In the genomic region with DNA sequence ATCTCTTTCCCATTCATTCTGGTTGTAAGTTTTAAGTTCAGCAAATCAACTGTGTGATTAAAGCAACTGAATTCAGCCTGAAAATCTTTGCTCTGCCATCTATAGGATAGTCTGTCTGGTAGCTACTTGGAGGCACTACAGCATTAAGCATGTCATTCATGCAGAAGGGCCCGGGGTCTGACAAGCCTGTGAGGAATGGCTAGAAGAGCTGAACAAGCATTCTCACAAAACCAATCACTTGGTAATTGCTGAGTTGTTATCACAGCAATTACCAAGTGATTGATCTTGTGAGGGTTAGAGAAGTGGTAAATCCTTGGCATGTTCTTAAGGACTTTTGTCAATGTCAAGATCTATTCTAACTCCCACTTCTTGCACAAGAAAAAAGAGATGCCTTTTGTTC, we compare ENCODE assay signal across 24 cellular contexts.
DNase-seq lines count a peak whose midpoint lies in the region; ATAC-seq, FAIRE-seq and TF ChIP-seq lines count a peak whose summit lies in the region.
"Had no signal": no experiment of that assay in that cellular context is flagged by ENCODE, and none has a peak within 500 bp of the region (broad histone marks: within the 10 kb centered on the region; RNA-seq: fewer than 3 reads in every experiment).

No MANE protein-coding gene starts in this region.

- H4K8ac ChIP-seq in neuronal stem cell (ENCODE audit: low read depth, low read length): no peak overlapping the region

- no peak overlapping the region for H2AK5ac ChIP-seq in neuronal stem cell (ENCODE audit: low read depth, low read length)

- H3K27ac ChIP-seq in neuronal stem cell (replicated peaks; ENCODE audit: low read length): no peak overlapping the region
- H3K27ac ChIP-seq in effector memory CD4-positive, alpha-beta T cell (ENCODE audit: insufficient read depth, low read length, poor library complexity, severe bottlenecking): no peak overlapping the region
- H3K27ac ChIP-seq: gastrocnemius medialis, ovary, Peyer's patch, right atrium auricular region, upper lobe of left lung had no signal

- H3K14ac ChIP-seq in neuronal stem cell (ENCODE audit: low read length): no peak overlapping the region

- peaks cover 2% of the 10 kb centered on the region in 2 donors for H3K9me3 ChIP-seq in neuronal stem cell (replicated peaks in 1 of 2; ENCODE audit: control insufficient read depth in 2 of 2, insufficient read depth in 1 of 2, low read depth in 1 of 2, low read length in 2 of 2)
- no peaks in the 10 kb centered on the region for H3K9me3 ChIP-seq in effector memory CD4-positive, alpha-beta T cell (ENCODE audit: control insufficient read depth, low read length)
- H3K9me3 ChIP-seq: gastrocnemius medialis, ovary, Peyer's patch, right atrium auricular region had no signal

- no peak overlapping the region for H2BK12ac ChIP-seq in neuronal stem cell (ENCODE audit: low read length)

- FAIRE-seq in bronchial epithelial cell (lab: Jason Lieb, UNC): peak; percentile 50
- FAIRE-seq: small intestine had no signal

- H2BK5ac ChIP-seq in neuronal stem cell (ENCODE audit: low read length): no peak overlapping the region

- no peak overlapping the region for H3K4ac ChIP-seq in neuronal stem cell (ENCODE audit: low read length)

- H2BK15ac ChIP-seq in neuronal stem cell (ENCODE audit: low read length): no peak overlapping the region

- no peak overlapping the region for H3K4me2 ChIP-seq in neuronal stem cell (ENCODE audit: insufficient read depth, low read length, poor library complexity, severe bottlenecking)

- no CpG with 5 or more reads among the region's 1 CpG for WGBS in neuronal stem cell (ENCODE audit: extremely low coverage in 2 of 2, insufficient read length in 2 of 2, insufficient replicate concordance in 1 of 2), 2 donors

- peak overlapping the region; percentile 85 for H2AFZ ChIP-seq in neuronal stem cell (ENCODE audit: low read length)

- H3K36me3 ChIP-seq in bronchial epithelial cell (ENCODE audit: control insufficient read depth, insufficient read depth, low read length) (no peaks in the 10 kb centered on the region), neuronal stem cell (replicated peaks in 1 of 2; ENCODE audit: control insufficient read depth in 2 of 2, insufficient read depth in 2 of 2, low read length in 2 of 2) (no peaks in the 10 kb centered on the region)
- no peaks in the 10 kb centered on the region for H3K36me3 ChIP-seq in effector memory CD4-positive, alpha-beta T cell (ENCODE audit: control insufficient read depth, insufficient read depth, low read length)
- H3K36me3 ChIP-seq: gastrocnemius medialis, ovary, Peyer's patch, right atrium auricular region, upper lobe of left lung had no signal

- H3K23ac ChIP-seq in neuronal stem cell (ENCODE audit: low read depth, low read length, poor library complexity): no peak overlapping the region

- no peak for ATAC-seq in HG02623 (IDR thresholded peaks at IDR 0.05; ENCODE audit: unreplicated experiment)
- ATAC-seq: gastrocnemius medialis, natural killer cell had no signal

- no peak overlapping the region for H2BK120ac ChIP-seq in neuronal stem cell (ENCODE audit: low read depth, low read length)

- H3K27me3 ChIP-seq in bronchial epithelial cell (ENCODE audit: control insufficient read depth, insufficient read depth, low read length) (no peaks in the 10 kb centered on the region), neuronal stem cell (ENCODE audit: control insufficient read depth in 3 of 3, insufficient read depth in 3 of 3, low read depth in 1 of 3, low read length in 3 of 3) (no peaks in the 10 kb centered on the region)
- H3K27me3 ChIP-seq in effector memory CD4-positive, alpha-beta T cell (replicated peaks; ENCODE audit: control insufficient read depth, insufficient read depth, low read length, poor library complexity, severe bottlenecking): no peaks in the 10 kb centered on the region
- H3K27me3 ChIP-seq: gastrocnemius medialis, ovary, Peyer's patch, right atrium auricular region, upper lobe of left lung had no signal

- DNase-seq in NCI-H1436 (lab: John Stamatoyannopoulos, UW) (peak; percentile 31), NCI-H1436 treated with DMSO at 0.1 percent for 48 hours (lab: John Stamatoyannopoulos, UW) (no peak), NCI-H2227 (lab: John Stamatoyannopoulos, UW; ENCODE audit: unreplicated experiment) (peak; percentile 26), bronchial epithelial cell (ENCODE audit: low read depth) (no peak), neuronal stem cell (ENCODE audit: low spot score) (peak; percentile 9), putamen (ENCODE audit: low spot score) (no peak)
- no peak for DNase-seq in effector memory CD4-positive, alpha-beta T cell
- DNase-seq: activated CD4-positive, alpha-beta T cell treated with anti-CD3 and anti-CD28 coated beads, Interleukin-2, amount 10 ng/mL, durations not matched to agents 24 days and 14 days; amygdala; gastrocnemius medialis; Kasumi-1; natural killer cell; NCI-H2029 treated with DMSO at 0.1 percent for 48 hours; NCI-H524; ovary; Peyer's patch; SHP77; small intestine; stimulated activated naive CD4-positive, alpha-beta T cell; T-helper 9 cell; upper lobe of left lung had no signal

- H3K9ac ChIP-seq in neuronal stem cell (ENCODE audit: low read depth, low read length, poor library complexity): no peak overlapping the region

- H4K91ac ChIP-seq in neuronal stem cell (ENCODE audit: low read depth, low read length, poor library complexity): no peak overlapping the region

- H3K79me1 ChIP-seq in neuronal stem cell (ENCODE audit: low read depth, low read length): no peaks in the 10 kb centered on the region

- H3K4me1 ChIP-seq in neuronal stem cell (ENCODE audit: control insufficient read depth in 2 of 2, insufficient read depth in 1 of 2, low read depth in 1 of 2, low read length in 2 of 2): peaks cover 2 to 8% of the 10 kb centered on the region in 2 donors
- no peaks in the 10 kb centered on the region for H3K4me1 ChIP-seq in effector memory CD4-positive, alpha-beta T cell (ENCODE audit: control insufficient read depth, insufficient read depth, low read length, poor library complexity, severe bottlenecking)
- H3K4me1 ChIP-seq: gastrocnemius medialis, Peyer's patch, right atrium auricular region, upper lobe of left lung had no signal

- TF ChIP-seq CTCF in bronchial epithelial cell (IDR thresholded peaks at IDR 0.05; ENCODE audit: insufficient read depth, low read length, severe bottlenecking): no peak

- H3K4me3 ChIP-seq in bronchial epithelial cell (ENCODE audit: low read depth, low read length) (no peak overlapping the region), neuronal stem cell (ENCODE audit: low read length in 2 of 2) (no peak overlapping the region)
- H3K4me3 ChIP-seq in effector memory CD4-positive, alpha-beta T cell (ENCODE audit: insufficient read depth, low read depth, low read length, poor library complexity, severe bottlenecking): no peak overlapping the region
- H3K4me3 ChIP-seq: gastrocnemius medialis, lung, ovary, Peyer's patch, right atrium auricular region, upper lobe of left lung had no signal

- no peak overlapping the region for H3K18ac ChIP-seq in neuronal stem cell (ENCODE audit: low read length)

Comparison
In these comparisons a context has a peak if more than half of its experiments do, and no peak if none do; other contexts are left out.
1. DNase-seq: peak in NCI-H1436 (single experiment), NCI-H2227 (single experiment) and neuronal stem cell (single experiment); none in NCI-H1436 treated with DMSO at 0.1 percent for 48 hours (single experiment), bronchial epithelial cell (single experiment), effector memory CD4-positive, alpha-beta T cell (0 of 3) and putamen (single experiment).